Comparison of ENCODE assay signal across 1 cellular context in the genomic region with DNA sequence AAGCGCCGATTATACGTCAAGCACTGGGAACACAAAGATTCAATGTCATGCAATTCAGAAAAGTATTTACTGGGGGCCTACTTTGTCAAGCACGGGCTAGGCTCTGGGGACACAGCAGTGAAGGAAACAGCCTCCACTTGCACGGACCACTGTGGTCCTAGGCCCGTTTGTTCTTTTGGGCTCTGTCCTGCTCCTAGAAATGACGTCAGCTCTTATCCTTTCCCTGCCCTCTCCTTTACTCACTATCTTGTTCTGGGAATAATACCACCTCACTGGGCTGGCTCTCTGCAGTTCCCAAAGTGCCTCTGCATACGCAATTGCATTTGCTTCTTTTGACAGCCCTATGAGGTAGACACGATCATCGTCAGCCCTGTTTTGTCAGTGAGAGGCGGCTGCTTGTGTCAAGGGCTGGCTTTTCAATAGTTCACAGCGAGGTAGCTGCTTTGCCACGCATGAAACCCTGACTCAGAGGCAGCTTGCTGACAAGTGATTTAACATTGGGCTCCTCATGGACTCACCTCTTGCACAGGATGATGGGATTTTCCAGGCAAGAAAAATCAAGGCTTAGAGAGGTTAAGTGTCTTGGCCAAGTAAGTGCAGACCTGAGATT.
TF ChIP-seq lines count a peak whose summit lies in the region.

No MANE protein-coding gene starts in this region.

TF ChIP-seq in neural cell, 6 proteins besides CTCF, POLR2A, EP300 and RAD21 (continued from another document):
- peak; percentile 28 for TF ChIP-seq REST (IDR thresholded peaks at IDR 0.05; ENCODE audit: borderline replicate concordance)
- peak; percentile 50 for TF ChIP-seq POLR2AphosphoS5 (IDR thresholded peaks at IDR 0.05)
